ENCODE assay signal across 1 cellular context in the genomic region with DNA sequence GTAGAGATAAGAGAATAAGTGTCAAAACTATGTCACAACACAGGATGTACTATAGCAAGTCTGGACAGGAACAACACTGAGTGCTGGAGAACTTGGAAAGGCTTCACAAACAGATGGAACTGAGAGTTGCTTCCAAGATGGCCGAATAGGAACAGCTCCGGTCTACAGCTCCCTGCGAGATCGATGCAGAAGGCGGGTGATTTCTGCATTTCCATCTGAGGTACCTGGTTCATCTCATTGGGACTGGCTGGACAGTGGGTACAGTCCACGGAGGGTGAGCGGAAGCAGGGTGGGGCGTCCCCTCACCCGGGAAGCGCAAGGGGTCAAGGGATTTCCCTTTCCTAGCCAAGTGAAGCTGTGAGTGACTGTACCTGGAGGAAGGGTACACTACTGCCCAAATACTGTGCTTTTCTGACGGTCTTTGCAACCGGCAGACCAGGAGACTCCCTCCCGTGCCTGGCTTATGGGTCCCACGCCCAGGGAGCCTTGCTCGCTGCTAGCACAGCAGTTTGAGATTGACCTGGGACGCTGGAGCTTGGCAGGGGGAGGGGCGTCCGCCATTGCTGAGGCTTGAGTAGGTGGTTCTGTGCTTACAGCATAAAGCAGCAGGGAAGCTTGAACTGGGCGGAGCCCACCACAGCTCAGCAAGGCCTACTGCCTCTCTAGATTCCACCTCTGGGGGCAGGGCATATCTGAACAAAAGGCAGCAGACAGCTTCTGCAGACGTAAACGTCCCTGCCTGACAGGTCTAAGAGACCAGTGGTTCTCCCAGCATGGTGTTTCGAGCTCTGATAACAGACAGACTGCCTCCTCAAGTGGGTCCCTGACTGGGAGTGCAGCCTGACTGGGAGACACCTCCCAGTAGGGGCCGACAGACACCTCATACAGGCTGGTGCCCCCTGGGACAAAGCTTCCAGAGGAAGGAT.
TF ChIP-seq lines count a peak whose summit lies in the region.

No MANE protein-coding gene starts in this region.

TF ChIP-seq in HepG2, 621 proteins besides CTCF, POLR2A, EP300 and RAD21 (continued from another document):
- TF ChIP-seq, protein P1, sequence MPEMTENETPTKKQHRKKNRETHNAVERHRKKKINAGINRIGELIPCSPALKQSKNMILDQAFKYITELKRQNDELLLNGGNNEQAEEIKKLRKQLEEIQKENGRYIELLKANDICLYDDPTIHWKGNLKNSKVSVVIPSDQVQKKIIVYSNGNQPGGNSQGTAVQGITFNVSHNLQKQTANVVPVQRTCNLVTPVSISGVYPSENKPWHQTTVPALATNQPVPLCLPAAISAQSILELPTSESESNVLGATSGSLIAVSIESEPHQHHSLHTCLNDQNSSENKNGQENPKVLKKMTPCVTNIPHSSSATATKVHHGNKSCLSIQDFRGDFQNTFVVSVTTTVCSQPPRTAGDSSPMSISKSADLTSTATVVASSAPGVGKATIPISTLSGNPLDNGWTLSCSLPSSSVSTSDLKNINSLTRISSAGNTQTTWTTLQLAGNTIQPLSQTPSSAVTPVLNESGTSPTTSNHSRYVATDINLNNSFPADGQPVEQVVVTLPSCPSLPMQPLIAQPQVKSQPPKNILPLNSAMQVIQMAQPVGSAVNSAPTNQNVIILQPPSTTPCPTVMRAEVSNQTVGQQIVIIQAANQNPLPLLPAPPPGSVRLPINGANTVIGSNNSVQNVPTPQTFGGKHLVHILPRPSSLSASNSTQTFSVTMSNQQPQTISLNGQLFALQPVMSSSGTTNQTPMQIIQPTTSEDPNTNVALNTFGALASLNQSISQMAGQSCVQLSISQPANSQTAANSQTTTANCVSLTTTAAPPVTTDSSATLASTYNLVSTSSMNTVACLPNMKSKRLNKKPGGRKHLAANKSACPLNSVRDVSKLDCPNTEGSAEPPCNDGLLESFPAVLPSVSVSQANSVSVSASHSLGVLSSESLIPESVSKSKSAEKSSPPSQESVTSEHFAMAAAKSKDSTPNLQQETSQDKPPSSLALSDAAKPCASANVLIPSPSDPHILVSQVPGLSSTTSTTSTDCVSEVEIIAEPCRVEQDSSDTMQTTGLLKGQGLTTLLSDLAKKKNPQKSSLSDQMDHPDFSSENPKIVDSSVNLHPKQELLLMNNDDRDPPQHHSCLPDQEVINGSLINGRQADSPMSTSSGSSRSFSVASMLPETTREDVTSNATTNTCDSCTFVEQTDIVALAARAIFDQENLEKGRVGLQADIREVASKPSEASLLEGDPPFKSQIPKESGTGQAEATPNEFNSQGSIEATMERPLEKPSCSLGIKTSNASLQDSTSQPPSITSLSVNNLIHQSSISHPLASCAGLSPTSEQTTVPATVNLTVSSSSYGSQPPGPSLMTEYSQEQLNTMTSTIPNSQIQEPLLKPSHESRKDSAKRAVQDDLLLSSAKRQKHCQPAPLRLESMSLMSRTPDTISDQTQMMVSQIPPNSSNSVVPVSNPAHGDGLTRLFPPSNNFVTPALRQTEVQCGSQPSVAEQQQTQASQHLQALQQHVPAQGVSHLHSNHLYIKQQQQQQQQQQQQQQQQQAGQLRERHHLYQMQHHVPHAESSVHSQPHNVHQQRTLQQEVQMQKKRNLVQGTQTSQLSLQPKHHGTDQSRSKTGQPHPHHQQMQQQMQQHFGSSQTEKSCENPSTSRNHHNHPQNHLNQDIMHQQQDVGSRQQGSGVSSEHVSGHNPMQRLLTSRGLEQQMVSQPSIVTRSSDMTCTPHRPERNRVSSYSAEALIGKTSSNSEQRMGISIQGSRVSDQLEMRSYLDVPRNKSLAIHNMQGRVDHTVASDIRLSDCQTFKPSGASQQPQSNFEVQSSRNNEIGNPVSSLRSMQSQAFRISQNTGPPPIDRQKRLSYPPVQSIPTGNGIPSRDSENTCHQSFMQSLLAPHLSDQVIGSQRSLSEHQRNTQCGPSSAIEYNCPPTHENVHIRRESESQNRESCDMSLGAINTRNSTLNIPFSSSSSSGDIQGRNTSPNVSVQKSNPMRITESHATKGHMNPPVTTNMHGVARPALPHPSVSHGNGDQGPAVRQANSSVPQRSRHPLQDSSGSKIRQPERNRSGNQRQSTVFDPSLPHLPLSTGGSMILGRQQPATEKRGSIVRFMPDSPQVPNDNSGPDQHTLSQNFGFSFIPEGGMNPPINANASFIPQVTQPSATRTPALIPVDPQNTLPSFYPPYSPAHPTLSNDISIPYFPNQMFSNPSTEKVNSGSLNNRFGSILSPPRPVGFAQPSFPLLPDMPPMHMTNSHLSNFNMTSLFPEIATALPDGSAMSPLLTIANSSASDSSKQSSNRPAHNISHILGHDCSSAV (CRISPR knock-in tag; IDR thresholded peaks at IDR 0.05; ENCODE audit: borderline replicate concordance), result no peak
- no peak for TF ChIP-seq ZNF326 (CRISPR knock-in tag; IDR thresholded peaks at IDR 0.05; ENCODE audit: borderline replicate concordance)
- no peak for TF ChIP-seq ZNF792 (CRISPR knock-in tag; IDR thresholded peaks at IDR 0.05)
- TF ChIP-seq FIP1L1 (IDR thresholded peaks at IDR 0.05; ENCODE audit: borderline replicate concordance, insufficient read depth, low read depth, low read length), result no peak
- no peak; the same call in 1 of the 2 replicates for TF ChIP-seq SMC3 (IDR thresholded peaks at IDR 0.05; ENCODE audit: low read length)
- TF ChIP-seq, protein P2, sequence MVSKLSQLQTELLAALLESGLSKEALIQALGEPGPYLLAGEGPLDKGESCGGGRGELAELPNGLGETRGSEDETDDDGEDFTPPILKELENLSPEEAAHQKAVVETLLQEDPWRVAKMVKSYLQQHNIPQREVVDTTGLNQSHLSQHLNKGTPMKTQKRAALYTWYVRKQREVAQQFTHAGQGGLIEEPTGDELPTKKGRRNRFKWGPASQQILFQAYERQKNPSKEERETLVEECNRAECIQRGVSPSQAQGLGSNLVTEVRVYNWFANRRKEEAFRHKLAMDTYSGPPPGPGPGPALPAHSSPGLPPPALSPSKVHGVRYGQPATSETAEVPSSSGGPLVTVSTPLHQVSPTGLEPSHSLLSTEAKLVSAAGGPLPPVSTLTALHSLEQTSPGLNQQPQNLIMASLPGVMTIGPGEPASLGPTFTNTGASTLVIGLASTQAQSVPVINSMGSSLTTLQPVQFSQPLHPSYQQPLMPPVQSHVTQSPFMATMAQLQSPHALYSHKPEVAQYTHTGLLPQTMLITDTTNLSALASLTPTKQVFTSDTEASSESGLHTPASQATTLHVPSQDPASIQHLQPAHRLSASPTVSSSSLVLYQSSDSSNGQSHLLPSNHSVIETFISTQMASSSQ (IDR thresholded peaks at IDR 0.05; ENCODE audit: low read depth), result no peak
- TF ChIP-seq, protein P2 (CRISPR knock-in tag; IDR thresholded peaks at IDR 0.05; ENCODE audit: borderline replicate concordance), result no peak
- TF ChIP-seq PCBP2 (optimal IDR thresholded peaks at IDR 0.05; ENCODE audit: low read depth, low read length, poor library complexity, severe bottlenecking), result no peak
- TF ChIP-seq, protein P3, sequence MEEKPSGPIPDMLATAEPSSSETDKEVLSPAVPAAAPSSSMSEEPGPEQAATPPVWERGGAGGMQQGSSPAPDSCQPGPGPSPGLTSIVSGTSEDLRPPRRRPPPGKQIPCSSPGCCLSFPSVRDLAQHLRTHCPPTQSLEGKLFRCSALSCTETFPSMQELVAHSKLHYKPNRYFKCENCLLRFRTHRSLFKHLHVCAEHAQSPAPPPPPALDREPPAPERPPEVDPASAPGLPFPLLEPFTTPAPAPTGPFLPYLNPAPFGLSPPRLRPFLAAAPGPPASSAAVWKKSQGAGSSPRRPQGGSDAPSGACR (CRISPR knock-in tag; IDR thresholded peaks at IDR 0.05), result no peak
- TF ChIP-seq HMG20A (CRISPR knock-in tag; IDR thresholded peaks at IDR 0.05; ENCODE audit: borderline replicate concordance), result no peak
- no peak for TF ChIP-seq GATAD2A (CRISPR knock-in tag; IDR thresholded peaks at IDR 0.05)
- TF ChIP-seq, protein P4, sequence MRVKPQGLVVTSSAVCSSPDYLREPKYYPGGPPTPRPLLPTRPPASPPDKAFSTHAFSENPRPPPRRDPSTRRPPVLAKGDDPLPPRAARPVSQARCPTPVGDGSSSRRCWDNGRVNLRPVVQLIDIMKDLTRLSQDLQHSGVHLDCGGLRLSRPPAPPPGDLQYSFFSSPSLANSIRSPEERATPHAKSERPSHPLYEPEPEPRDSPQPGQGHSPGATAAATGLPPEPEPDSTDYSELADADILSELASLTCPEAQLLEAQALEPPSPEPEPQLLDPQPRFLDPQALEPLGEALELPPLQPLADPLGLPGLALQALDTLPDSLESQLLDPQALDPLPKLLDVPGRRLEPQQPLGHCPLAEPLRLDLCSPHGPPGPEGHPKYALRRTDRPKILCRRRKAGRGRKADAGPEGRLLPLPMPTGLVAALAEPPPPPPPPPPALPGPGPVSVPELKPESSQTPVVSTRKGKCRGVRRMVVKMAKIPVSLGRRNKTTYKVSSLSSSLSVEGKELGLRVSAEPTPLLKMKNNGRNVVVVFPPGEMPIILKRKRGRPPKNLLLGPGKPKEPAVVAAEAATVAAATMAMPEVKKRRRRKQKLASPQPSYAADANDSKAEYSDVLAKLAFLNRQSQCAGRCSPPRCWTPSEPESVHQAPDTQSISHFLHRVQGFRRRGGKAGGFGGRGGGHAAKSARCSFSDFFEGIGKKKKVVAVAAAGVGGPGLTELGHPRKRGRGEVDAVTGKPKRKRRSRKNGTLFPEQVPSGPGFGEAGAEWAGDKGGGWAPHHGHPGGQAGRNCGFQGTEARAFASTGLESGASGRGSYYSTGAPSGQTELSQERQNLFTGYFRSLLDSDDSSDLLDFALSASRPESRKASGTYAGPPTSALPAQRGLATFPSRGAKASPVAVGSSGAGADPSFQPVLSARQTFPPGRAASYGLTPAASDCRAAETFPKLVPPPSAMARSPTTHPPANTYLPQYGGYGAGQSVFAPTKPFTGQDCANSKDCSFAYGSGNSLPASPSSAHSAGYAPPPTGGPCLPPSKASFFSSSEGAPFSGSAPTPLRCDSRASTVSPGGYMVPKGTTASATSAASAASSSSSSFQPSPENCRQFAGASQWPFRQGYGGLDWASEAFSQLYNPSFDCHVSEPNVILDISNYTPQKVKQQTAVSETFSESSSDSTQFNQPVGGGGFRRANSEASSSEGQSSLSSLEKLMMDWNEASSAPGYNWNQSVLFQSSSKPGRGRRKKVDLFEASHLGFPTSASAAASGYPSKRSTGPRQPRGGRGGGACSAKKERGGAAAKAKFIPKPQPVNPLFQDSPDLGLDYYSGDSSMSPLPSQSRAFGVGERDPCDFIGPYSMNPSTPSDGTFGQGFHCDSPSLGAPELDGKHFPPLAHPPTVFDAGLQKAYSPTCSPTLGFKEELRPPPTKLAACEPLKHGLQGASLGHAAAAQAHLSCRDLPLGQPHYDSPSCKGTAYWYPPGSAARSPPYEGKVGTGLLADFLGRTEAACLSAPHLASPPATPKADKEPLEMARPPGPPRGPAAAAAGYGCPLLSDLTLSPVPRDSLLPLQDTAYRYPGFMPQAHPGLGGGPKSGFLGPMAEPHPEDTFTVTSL (CRISPR knock-in tag; IDR thresholded peaks at IDR 0.05; ENCODE audit: borderline replicate concordance), result no peak
- TF ChIP-seq, protein P5, sequence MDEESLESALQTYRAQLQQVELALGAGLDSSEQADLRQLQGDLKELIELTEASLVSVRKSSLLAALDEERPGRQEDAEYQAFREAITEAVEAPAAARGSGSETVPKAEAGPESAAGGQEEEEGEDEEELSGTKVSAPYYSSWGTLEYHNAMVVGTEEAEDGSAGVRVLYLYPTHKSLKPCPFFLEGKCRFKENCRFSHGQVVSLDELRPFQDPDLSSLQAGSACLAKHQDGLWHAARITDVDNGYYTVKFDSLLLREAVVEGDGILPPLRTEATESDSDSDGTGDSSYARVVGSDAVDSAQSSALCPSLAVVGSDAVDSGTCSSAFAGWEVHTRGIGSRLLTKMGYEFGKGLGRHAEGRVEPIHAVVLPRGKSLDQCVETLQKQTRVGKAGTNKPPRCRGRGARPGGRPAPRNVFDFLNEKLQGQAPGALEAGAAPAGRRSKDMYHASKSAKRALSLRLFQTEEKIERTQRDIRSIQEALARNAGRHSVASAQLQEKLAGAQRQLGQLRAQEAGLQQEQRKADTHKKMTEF (CRISPR knock-in tag; IDR thresholded peaks at IDR 0.05), result no peak
- TF ChIP-seq RARG (CRISPR knock-in tag; IDR thresholded peaks at IDR 0.05; ENCODE audit: low read depth), result no peak
- no peak for TF ChIP-seq RELA (CRISPR knock-in tag; IDR thresholded peaks at IDR 0.05)
- no peak for TF ChIP-seq ZNF441 (CRISPR knock-in tag; IDR thresholded peaks at IDR 0.05; ENCODE audit: borderline replicate concordance)
- no peak for TF ChIP-seq NR2F2 (IDR thresholded peaks at IDR 0.05; ENCODE audit: borderline replicate concordance, low read depth)
- TF ChIP-seq, protein P6, sequence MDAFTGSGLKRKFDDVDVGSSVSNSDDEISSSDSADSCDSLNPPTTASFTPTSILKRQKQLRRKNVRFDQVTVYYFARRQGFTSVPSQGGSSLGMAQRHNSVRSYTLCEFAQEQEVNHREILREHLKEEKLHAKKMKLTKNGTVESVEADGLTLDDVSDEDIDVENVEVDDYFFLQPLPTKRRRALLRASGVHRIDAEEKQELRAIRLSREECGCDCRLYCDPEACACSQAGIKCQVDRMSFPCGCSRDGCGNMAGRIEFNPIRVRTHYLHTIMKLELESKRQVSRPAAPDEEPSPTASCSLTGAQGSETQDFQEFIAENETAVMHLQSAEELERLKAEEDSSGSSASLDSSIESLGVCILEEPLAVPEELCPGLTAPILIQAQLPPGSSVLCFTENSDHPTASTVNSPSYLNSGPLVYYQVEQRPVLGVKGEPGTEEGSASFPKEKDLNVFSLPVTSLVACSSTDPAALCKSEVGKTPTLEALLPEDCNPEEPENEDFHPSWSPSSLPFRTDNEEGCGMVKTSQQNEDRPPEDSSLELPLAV (CRISPR knock-in tag; conservative IDR thresholded peaks at IDR 0.05; ENCODE audit: low read depth), result no peak
- no peak for TF ChIP-seq SMAD3 (CRISPR knock-in tag; IDR thresholded peaks at IDR 0.05)
- no peak for TF ChIP-seq SOX6 (IDR thresholded peaks at IDR 0.05)
- no peak for TF ChIP-seq SOX6 (CRISPR knock-in tag; IDR thresholded peaks at IDR 0.05)
- peak; percentile 46 for TF ChIP-seq STAG1 (CRISPR knock-in tag; IDR thresholded peaks at IDR 0.05)
